Comparison of ENCODE assay signal across 14 cellular contexts in genomic region chr3:180142041-180142440, GRCh38.
"Had no signal": no experiment of that assay in that cellular context is flagged by ENCODE, and none has a peak within 500 bp of the region (broad histone marks: within the 10 kb centered on the region; RNA-seq: fewer than 3 reads in every experiment).

No MANE protein-coding gene starts in this region.

- H3K4me3 ChIP-seq: left ventricle myocardium inferior, mucosa of descending colon, pancreas, sigmoid colon, thyroid gland had no signal

- DNase-seq: activated CD4-positive, CD25-positive, alpha-beta regulatory T cell treated with anti-CD3 and anti-CD28 coated beads, Interleukin-2, amount 50 U/mL, for 72 hours; activated naive CD4-positive, alpha-beta T cell; activated T-cell treated with anti-CD3 and anti-CD28 coated beads for 4 hours; anterior cingulate cortex; cerebellar nuclear complex; effector CD8-positive, alpha-beta T cell; hippocampal formation; left ventricle myocardium inferior; mucosa of descending colon; naive thymus-derived CD4-positive, alpha-beta T cell; pancreas; sigmoid colon; T1000; thyroid gland had no signal
